Comparison of ENCODE assay signal across 23 cellular contexts in the genomic region with DNA sequence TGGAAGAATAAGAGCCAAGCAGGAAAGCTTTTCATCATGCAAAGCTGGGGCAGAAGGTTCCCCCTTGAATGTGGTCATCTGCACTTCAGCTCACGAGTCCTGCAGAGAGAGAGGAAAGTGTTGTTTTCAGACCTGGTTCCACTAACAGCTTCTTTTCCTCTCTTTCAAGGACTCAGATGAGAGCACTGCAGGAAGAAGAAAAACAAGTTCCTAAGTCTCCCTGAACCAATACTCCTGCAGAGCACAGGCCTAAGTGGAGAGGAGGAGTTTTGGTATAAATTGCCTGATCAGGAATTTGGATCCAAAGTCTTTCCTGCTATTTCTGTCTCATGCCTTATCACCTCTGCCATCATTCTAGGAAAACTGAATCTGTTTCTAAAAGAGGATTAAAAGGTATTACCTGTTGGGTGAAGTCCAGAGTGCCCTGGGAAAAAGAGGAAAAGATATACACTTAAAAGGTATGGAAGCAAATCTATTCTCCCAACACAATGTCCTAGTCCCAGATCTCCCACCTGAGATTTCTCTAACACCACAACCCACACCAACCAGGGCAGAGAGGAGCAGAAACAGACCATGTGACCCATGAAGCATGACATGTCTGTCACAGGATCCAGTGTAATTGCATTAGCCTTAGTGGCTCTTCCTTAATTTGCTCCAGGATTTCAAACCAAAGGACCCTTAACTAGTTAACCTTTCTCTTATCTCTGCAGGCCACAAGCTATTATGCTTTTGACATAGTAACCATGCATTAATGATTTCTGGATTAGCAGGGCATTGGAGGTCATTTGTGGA. TPM values are rescaled to one million over a fixed set of nuclear protein-coding genes. Genes with fewer than 3 reads are reported as not detected.
"Had no signal": no experiment of that assay in that cellular context is flagged by ENCODE, and none has a peak within 500 bp of the region (broad histone marks: within the 10 kb centered on the region; RNA-seq: fewer than 3 reads in every experiment).

No MANE protein-coding gene starts in this region.

- H3K4me3 ChIP-seq: dorsolateral prefrontal cortex, heart right ventricle, right atrium auricular region, sigmoid colon, skin epidermis, suprapubic skin, thyroid gland, upper lobe of left lung, vagina had no signal

- DNase-seq: cortex of kidney; dorsolateral prefrontal cortex; effector memory CD4-positive, alpha-beta T cell; heart right ventricle; immature natural killer cell; left ventricle myocardium superior; naive thymus-derived CD8-positive, alpha-beta T cell; posterior cingulate gyrus; sigmoid colon; stimulated activated CD4-positive, alpha-beta T cell treated with anti-CD3 and anti-CD28 coated beads, Interleukin-2, amount 100 ng/mL, for 24 hours; stimulated activated CD4-positive, alpha-beta T cell treated with anti-CD3 and anti-CD28 coated beads, Interleukin-4, amount 100 ng/mL, for 4 hours; stimulated activated naive CD8-positive, alpha-beta T cell treated with anti-CD3 and anti-CD28 coated beads, Interleukin-15, Interleukin-2, amounts not matched to agents 100 U/mL and 50 U/mL, for 24 hours; thyroid gland had no signal

- H3K9me3 Mint-ChIP-seq: immature natural killer cell; naive thymus-derived CD8-positive, alpha-beta T cell had no signal

- H3K27ac Mint-ChIP-seq: immature natural killer cell; naive thymus-derived CD8-positive, alpha-beta T cell had no signal

- H3K4me1 Mint-ChIP-seq: immature natural killer cell had no signal

- H3K9me3 ChIP-seq: heart right ventricle, right atrium auricular region, sigmoid colon, suprapubic skin, thyroid gland, upper lobe of left lung, vagina had no signal

- H3K4me1 ChIP-seq: right atrium auricular region, sigmoid colon, suprapubic skin, thyroid gland, vagina had no signal

- H3K27ac ChIP-seq: dorsolateral prefrontal cortex, heart right ventricle, right atrium auricular region, sigmoid colon, skin epidermis, suprapubic skin, thyroid gland, vagina had no signal

- ATAC-seq: esophagus mucosa; heart right ventricle; left ventricle myocardium superior; naive thymus-derived CD8-positive, alpha-beta T cell; stimulated activated naive CD8-positive, alpha-beta T cell treated with anti-CD3 and anti-CD28 coated beads, Interleukin-15, Interleukin-2, amounts not matched to agents 100 U/mL and 50 U/mL, for 24 hours had no signal

- H3K4me3 Mint-ChIP-seq: immature natural killer cell; naive thymus-derived CD8-positive, alpha-beta T cell had no signal

- H3K36me3 Mint-ChIP-seq: immature natural killer cell; naive thymus-derived CD8-positive, alpha-beta T cell had no signal

- H3K36me3 ChIP-seq: right atrium auricular region, sigmoid colon, suprapubic skin, thyroid gland, upper lobe of left lung, vagina had no signal

- H3K27me3 ChIP-seq: right atrium auricular region, sigmoid colon, suprapubic skin, thyroid gland, upper lobe of left lung, vagina had no signal

RNA-seq across cellular contexts. Expression of gene HLA-DRB5, which starts 12.2 kb away (rescaled TPM):
- total RNA-seq: esophagus mucosa, fibroblast of lung, osteocyte had no signal
- polyA plus RNA-seq: fibroblast of lung, keratinocyte, neural cell had no signal
